ENCODE assay signal across 2 cellular contexts in the genomic region with DNA sequence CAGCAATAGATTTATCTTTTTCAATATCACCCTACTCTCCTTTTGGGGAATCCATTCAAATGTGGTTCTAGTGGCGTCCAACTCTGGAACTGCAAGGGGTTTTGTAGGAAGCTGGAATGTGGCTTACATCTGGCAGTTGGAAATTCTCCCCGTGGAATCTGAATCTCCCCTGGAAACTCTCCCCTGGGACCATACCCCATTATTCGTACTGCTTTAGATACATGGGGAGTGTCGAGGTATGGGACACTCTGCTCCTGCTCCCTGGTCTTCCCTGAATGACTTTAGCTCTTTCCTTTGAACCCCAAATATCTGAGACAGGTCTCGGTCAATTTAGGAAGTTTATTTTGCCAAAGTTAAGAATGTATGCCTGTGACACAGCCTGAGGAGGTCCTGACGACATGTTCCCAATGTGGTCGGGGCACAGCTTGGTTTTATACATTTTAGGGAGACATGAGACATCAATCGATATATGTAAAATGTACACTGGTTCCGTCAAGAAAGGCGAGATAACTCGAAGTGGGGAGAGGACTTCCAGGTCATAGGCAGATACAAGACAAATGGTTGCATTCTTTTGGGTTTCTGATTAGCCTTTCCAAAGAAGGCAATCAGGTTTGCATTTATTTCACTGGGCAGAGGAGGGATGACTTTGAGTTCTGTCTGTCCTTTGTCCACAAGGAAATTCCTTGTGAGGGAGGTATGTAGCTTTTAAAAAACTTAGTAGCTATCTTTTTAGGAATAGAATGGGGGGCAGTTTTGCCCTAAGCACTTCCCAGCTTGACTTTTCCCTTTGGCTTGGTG.
TF ChIP-seq lines count a peak whose summit lies in the region.

No MANE protein-coding gene starts in this region.

TF ChIP-seq in A549, 52 proteins besides CTCF, POLR2A, EP300 and RAD21 (continued from another document):
- TF ChIP-seq SREBF2 (IDR thresholded peaks at IDR 0.05): no peak
- TF ChIP-seq KDM1A (IDR thresholded peaks at IDR 0.05; ENCODE audit: low read depth): no peak
- no peak for TF ChIP-seq FOXS1 (CRISPR knock-in tag; IDR thresholded peaks at IDR 0.05)
- TF ChIP-seq HOXB5 (CRISPR knock-in tag; IDR thresholded peaks at IDR 0.05): no peak
- no peak for TF ChIP-seq EHF (CRISPR knock-in tag; IDR thresholded peaks at IDR 0.05)
- TF ChIP-seq MYC (IDR thresholded peaks at IDR 0.05; ENCODE audit: borderline replicate concordance, low read length): no peak
- TF ChIP-seq BHLHE40 (IDR thresholded peaks at IDR 0.05; ENCODE audit: low read depth, low read length): no peak

TF ChIP-seq in GM23338, 12 proteins besides CTCF, POLR2A, EP300 and RAD21 (continued from another document):
- TF ChIP-seq CREB1 (CRISPR knock-in tag; IDR thresholded peaks at IDR 0.05; ENCODE audit: low read depth): no peak
